In genomic region chrY:20998016-20998415, GRCh38 we compare ENCODE assay signal across 20 cellular contexts.
"Had no signal": no experiment of that assay in that cellular context is flagged by ENCODE, and none has a peak within 500 bp of the region (broad histone marks: within the 10 kb centered on the region; RNA-seq: fewer than 3 reads in every experiment).

No MANE protein-coding gene starts in this region.

- H3K4me1 ChIP-seq: left lung, tibial nerve, uterus had no signal

- H3K4me3 ChIP-seq: left lung, ovary, tibial nerve, uterus had no signal

- ATAC-seq: left lung; Right ventricle myocardium inferior; sciatic nerve; stimulated activated memory B cell treated with anti-CD40 and anti-IgM and Interleukin-4, amounts not matched to agents 10 μg/mL and 1 μg/mL and 100 μg/mL, for 72 hours had no signal

- H3K4me3 Mint-ChIP-seq: brain; stimulated activated memory B cell treated with anti-CD40 and anti-IgM and Interleukin-4, amounts not matched to agents 10 μg/mL and 1 μg/mL and 100 μg/mL, for 72 hours; T-cell had no signal

- H3K36me3 ChIP-seq: left lung, ovary, tibial nerve, uterus, WERI-Rb-1 had no signal

- DNase-seq: activated gamma-delta T cell treated with Interleukin-2 at 50 U/mL for 16 hours; effector CD8-positive, alpha-beta T cell; foreskin fibroblast; glutamatergic neuron; hypothalamus; kidney; left lung; mammary epithelial cell; ovary; SK-N-SH; stimulated activated CD4-positive, alpha-beta T cell treated with anti-CD3 and anti-CD28 coated beads, Interleukin-2, amount 100 ng/mL, for 24 hours; substantia nigra; T-cell; uterus; WERI-Rb-1 had no signal

- H3K27me3 Mint-ChIP-seq: brain; stimulated activated memory B cell treated with anti-CD40 and anti-IgM and Interleukin-4, amounts not matched to agents 10 μg/mL and 1 μg/mL and 100 μg/mL, for 72 hours; T-cell had no signal

- H3K9me3 ChIP-seq: left lung, ovary, SK-N-SH, tibial nerve, uterus had no signal

- H3K27ac Mint-ChIP-seq: brain; stimulated activated memory B cell treated with anti-CD40 and anti-IgM and Interleukin-4, amounts not matched to agents 10 μg/mL and 1 μg/mL and 100 μg/mL, for 72 hours; T-cell had no signal

- H3K4me1 Mint-ChIP-seq: brain; stimulated activated memory B cell treated with anti-CD40 and anti-IgM and Interleukin-4, amounts not matched to agents 10 μg/mL and 1 μg/mL and 100 μg/mL, for 72 hours had no signal

- H3K27me3 ChIP-seq: left lung, ovary, tibial nerve, uterus had no signal

- H3K36me3 Mint-ChIP-seq: brain; stimulated activated memory B cell treated with anti-CD40 and anti-IgM and Interleukin-4, amounts not matched to agents 10 μg/mL and 1 μg/mL and 100 μg/mL, for 72 hours; T-cell had no signal

- H3K9me3 Mint-ChIP-seq: stimulated activated memory B cell treated with anti-CD40 and anti-IgM and Interleukin-4, amounts not matched to agents 10 μg/mL and 1 μg/mL and 100 μg/mL, for 72 hours; T-cell had no signal

- H3K27ac ChIP-seq: left lung, ovary, tibial nerve, uterus, WERI-Rb-1 had no signal
